30 cellular contexts compared by ENCODE assay signal in genomic region chr15:77827860-77828259, GRCh38.
"Had no signal": no experiment of that assay in that cellular context is flagged by ENCODE, and none has a peak within 500 bp of the region (broad histone marks: within the 10 kb centered on the region; RNA-seq: fewer than 3 reads in every experiment).

No MANE protein-coding gene starts in this region.

- H3K4me3 Mint-ChIP-seq: activated CD8-positive, alpha-beta T cell treated with anti-CD3 and anti-CD28 coated beads for 36 hours; activated naive CD8-positive, alpha-beta T cell; activated T-cell treated with anti-CD3 and anti-CD28 coated beads, Interleukin-2, amount 50 U/mL, for 4 hours; activated T-helper 17 cell treated with anti-CD3 and anti-CD28 coated beads, Interleukin-2, amount 50 U/mL, for 72 hours; dendritic cell treated with granulocyte-macrophage colony-stimulating factor and Interleukin-4, amounts not matched to agents 40 ng/mL and 50 ng/mL, for 4 days; endodermal cell; WTC11 had no signal

- H3K27me3 Mint-ChIP-seq: activated CD8-positive, alpha-beta T cell treated with anti-CD3 and anti-CD28 coated beads for 36 hours; activated naive CD8-positive, alpha-beta T cell had no signal

- H3K27ac Mint-ChIP-seq: activated CD8-positive, alpha-beta T cell treated with anti-CD3 and anti-CD28 coated beads for 36 hours; activated naive CD8-positive, alpha-beta T cell; activated T-helper 17 cell treated with anti-CD3 and anti-CD28 coated beads, Interleukin-2, amount 50 U/mL, for 72 hours; dendritic cell treated with granulocyte-macrophage colony-stimulating factor and Interleukin-4, amounts not matched to agents 40 ng/mL and 50 ng/mL, for 4 days; endodermal cell; WTC11 had no signal

- H3K27ac ChIP-seq: brain microvascular endothelial cell, coronary artery, dorsolateral prefrontal cortex, foreskin keratinocyte, gastrocnemius medialis, VCaP had no signal

- H3K4me1 ChIP-seq: foreskin keratinocyte, gastrocnemius medialis had no signal

- ATAC-seq: activated CD8-positive, alpha-beta T cell treated with anti-CD3 and anti-CD28 coated beads for 36 hours; activated T-cell treated with anti-CD3 and anti-CD28 coated beads, Interleukin-2, amount 50 U/mL, for 4 hours; activated T-helper 17 cell treated with anti-CD3 and anti-CD28 coated beads, Interleukin-2, amount 50 U/mL, for 72 hours; esophagus mucosa; foreskin keratinocyte; gastrocnemius medialis; WTC11 had no signal

- H3K9me3 Mint-ChIP-seq: activated CD8-positive, alpha-beta T cell treated with anti-CD3 and anti-CD28 coated beads for 36 hours; activated T-cell treated with anti-CD3 and anti-CD28 coated beads, Interleukin-2, amount 50 U/mL, for 4 hours; activated T-helper 17 cell treated with anti-CD3 and anti-CD28 coated beads, Interleukin-2, amount 50 U/mL, for 72 hours; dendritic cell treated with granulocyte-macrophage colony-stimulating factor and Interleukin-4, amounts not matched to agents 40 ng/mL and 50 ng/mL, for 4 days; endodermal cell; WTC11 had no signal

- H3K4me3 ChIP-seq: coronary artery, dorsolateral prefrontal cortex, gastrocnemius medialis had no signal

- DNase-seq: activated CD4-positive, alpha-beta T cell treated with anti-CD3 and anti-CD28 coated beads for 48 hours; activated CD4-positive, alpha-beta T cell treated with anti-CD3 and anti-CD28 coated beads, Interleukin-2, amount 50 U/mL, for 1 hour; activated CD4-positive, alpha-beta T cell treated with anti-CD3 and anti-CD28 coated beads, Interleukin-2, amount 50 U/mL, for 48 hours; activated CD8-positive, alpha-beta memory T cell treated with anti-CD3 and anti-CD28 coated beads for 24 hours; activated CD8-positive, alpha-beta T cell treated with anti-CD3 and anti-CD28 coated beads for 36 hours; activated effector memory CD4-positive, alpha-beta T cell treated with Interleukin-2 at 50 U/mL for 16 hours; activated gamma-delta T cell treated with Interleukin-2 at 50 U/mL for 16 hours; activated naive CD4-positive, alpha-beta T cell treated with anti-CD3 and anti-CD28 coated beads, Interleukin-2, amount 50 U/mL, for 16 hours; activated naive CD4-positive, alpha-beta T cell treated with Interleukin-2 at 50 U/mL for 16 hours; activated T-cell treated with anti-CD3 and anti-CD28 coated beads, Interleukin-2, amount 50 U/mL, for 4 hours; amniotic stem cell; anterior cingulate cortex; brain microvascular endothelial cell; central memory CD4-positive, alpha-beta T cell; cerebellar nuclear complex; effector memory CD4-positive, alpha-beta T cell; foreskin keratinocyte; gastrocnemius medialis; glutamatergic neuron; T-helper 2 cell had no signal

- H3K4me1 Mint-ChIP-seq: activated T-helper 17 cell treated with anti-CD3 and anti-CD28 coated beads, Interleukin-2, amount 50 U/mL, for 72 hours; endodermal cell had no signal

- H3K9me3 ChIP-seq: gastrocnemius medialis had no signal

- H3K36me3 ChIP-seq: brain microvascular endothelial cell, gastrocnemius medialis had no signal

- H3K36me3 Mint-ChIP-seq: activated naive CD8-positive, alpha-beta T cell; WTC11 had no signal

- H3K27me3 ChIP-seq: dorsolateral prefrontal cortex, gastrocnemius medialis had no signal

- FAIRE-seq: astrocyte had no signal
